ENCODE assay signal across 8 cellular contexts in the genomic region with DNA sequence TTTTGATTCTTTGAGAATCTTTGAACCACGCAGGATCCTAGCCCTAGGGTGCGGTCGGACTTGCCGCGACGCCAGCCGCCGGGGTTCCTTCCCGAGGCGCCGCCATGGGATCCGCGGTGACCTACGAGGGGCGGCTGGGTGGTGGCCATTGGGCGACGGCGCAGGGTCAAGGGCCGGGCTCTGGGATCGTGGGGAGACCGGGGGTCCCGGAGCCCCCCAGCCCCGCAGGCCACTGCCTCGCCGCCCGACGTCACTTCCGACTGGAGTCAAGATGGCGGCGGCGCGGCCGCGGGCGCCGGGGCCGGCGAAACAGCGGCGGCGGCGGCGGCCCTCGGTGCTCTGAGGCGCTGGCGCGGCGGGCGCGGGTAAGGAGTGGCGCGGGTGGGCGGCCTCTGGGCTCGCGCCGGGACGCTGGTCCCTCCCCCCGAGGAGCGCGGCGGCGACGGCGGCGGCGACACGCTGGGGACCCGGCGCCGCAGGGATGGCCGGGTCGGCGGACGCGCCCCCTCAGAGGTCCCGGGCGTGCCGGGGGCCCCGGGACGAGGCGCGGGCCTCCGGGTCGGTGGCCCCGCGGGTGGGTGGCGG. TPM values are rescaled to one million over a fixed set of nuclear protein-coding genes. Genes with fewer than 3 reads are reported as not detected.
A peak's percentile ranks its signal among the peaks of the same experiment; 100 is the strongest.
DNase-seq lines count a peak whose midpoint lies in the region; ATAC-seq, FAIRE-seq and TF ChIP-seq lines count a peak whose summit lies in the region.

A gene with protein sequence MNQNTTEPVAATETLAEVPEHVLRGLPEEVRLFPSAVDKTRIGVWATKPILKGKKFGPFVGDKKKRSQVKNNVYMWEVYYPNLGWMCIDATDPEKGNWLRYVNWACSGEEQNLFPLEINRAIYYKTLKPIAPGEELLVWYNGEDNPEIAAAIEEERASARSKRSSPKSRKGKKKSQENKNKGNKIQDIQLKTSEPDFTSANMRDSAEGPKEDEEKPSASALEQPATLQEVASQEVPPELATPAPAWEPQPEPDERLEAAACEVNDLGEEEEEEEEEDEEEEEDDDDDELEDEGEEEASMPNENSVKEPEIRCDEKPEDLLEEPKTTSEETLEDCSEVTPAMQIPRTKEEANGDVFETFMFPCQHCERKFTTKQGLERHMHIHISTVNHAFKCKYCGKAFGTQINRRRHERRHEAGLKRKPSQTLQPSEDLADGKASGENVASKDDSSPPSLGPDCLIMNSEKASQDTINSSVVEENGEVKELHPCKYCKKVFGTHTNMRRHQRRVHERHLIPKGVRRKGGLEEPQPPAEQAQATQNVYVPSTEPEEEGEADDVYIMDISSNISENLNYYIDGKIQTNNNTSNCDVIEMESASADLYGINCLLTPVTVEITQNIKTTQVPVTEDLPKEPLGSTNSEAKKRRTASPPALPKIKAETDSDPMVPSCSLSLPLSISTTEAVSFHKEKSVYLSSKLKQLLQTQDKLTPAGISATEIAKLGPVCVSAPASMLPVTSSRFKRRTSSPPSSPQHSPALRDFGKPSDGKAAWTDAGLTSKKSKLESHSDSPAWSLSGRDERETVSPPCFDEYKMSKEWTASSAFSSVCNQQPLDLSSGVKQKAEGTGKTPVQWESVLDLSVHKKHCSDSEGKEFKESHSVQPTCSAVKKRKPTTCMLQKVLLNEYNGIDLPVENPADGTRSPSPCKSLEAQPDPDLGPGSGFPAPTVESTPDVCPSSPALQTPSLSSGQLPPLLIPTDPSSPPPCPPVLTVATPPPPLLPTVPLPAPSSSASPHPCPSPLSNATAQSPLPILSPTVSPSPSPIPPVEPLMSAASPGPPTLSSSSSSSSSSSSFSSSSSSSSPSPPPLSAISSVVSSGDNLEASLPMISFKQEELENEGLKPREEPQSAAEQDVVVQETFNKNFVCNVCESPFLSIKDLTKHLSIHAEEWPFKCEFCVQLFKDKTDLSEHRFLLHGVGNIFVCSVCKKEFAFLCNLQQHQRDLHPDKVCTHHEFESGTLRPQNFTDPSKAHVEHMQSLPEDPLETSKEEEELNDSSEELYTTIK (N-terminal part only) (plus strand): TSS at position 253 of the 585 bp plus-strand sequence. CDS start 15,418 bp downstream, outside the sequence.

- H3K4me3 Mint-ChIP-seq in T-helper 1 cell treated with Interleukin-12 subunit alpha and Interleukin-12 subunit beta and Interleukin-4 antibody, amounts not matched to agents 30 μg/mL and 1 μg/mL, for 36 hours = peak within 1 kb of the TSS; percentile 99

- peaks cover 3% of the 10 kb centered on the region for H3K27me3 Mint-ChIP-seq in T-helper 1 cell treated with Interleukin-12 subunit alpha and Interleukin-12 subunit beta and Interleukin-4 antibody, amounts not matched to agents 30 μg/mL and 1 μg/mL, for 36 hours (ENCODE audit: low read depth)

- H3K9me3 Mint-ChIP-seq in T-helper 1 cell treated with Interleukin-12 subunit alpha and Interleukin-12 subunit beta and Interleukin-4 antibody, amounts not matched to agents 30 μg/mL and 1 μg/mL, for 36 hours = peaks cover 7% of the 10 kb centered on the region

- TF ChIP-seq CTCF in D721Med (IDR thresholded peaks at IDR 0.05; ENCODE audit: insufficient read depth, missing control alignments) = no peak

- peak within 1 kb of the TSS; percentile 100 for H3K27ac Mint-ChIP-seq in T-helper 1 cell treated with Interleukin-12 subunit alpha and Interleukin-12 subunit beta and Interleukin-4 antibody, amounts not matched to agents 30 μg/mL and 1 μg/mL, for 36 hours

- H3K4me1 Mint-ChIP-seq in T-helper 1 cell treated with Interleukin-12 subunit alpha and Interleukin-12 subunit beta and Interleukin-4 antibody, amounts not matched to agents 30 μg/mL and 1 μg/mL, for 36 hours (ENCODE audit: low read depth) = peaks cover 33% of the 10 kb centered on the region

- DNase-seq in AG08395 (ENCODE audit: low spot score) (peak; percentile 49), hepatic stellate cell (ENCODE audit: low spot score) (peak; percentile 36), sciatic nerve (ENCODE audit: low spot score) (peak; percentile 72), D721Med (ENCODE audit: insufficient read length, low spot score) (no peak)

- intact Hi-C loops in sciatic nerve (cut with DNase I) = no loop called here

- peaks cover 8% of the 10 kb centered on the region for H3K36me3 Mint-ChIP-seq in T-helper 1 cell treated with Interleukin-12 subunit alpha and Interleukin-12 subunit beta and Interleukin-4 antibody, amounts not matched to agents 30 μg/mL and 1 μg/mL, for 36 hours (ENCODE audit: low read depth)

- ATAC-seq in HG03432 (IDR thresholded peaks at IDR 0.05; ENCODE audit: unreplicated experiment) (peak; percentile 44), sciatic nerve (peak; percentile 67)

- in situ Hi-C loops in GM18951 (cut with MboI; ENCODE audit: low sequenced_read_pairs, unreplicated experiment) = no loop called here

- H3K27ac ChIP-seq in angular gyrus (ENCODE audit: low read depth, low read length) = peak within 1 kb of the TSS; percentile 79

- peak; percentile 86 for TF ChIP-seq POLR2A in GM18951 (IDR thresholded peaks at IDR 0.05; ENCODE audit: extremely low read depth, insufficient read depth, insufficient read length)

- FAIRE-seq in D721Med (lab: Jason Lieb, UNC) = no peak

RNA-seq across cellular contexts. Expression of the gene that starts here (rescaled TPM):
- total RNA-seq in sciatic nerve = 68.1 TPM
